ENCODE assay signal across 15 cellular contexts in genomic region chr10:75417522-75417927, GRCh38. TPM values are rescaled to one million over a fixed set of nuclear protein-coding genes. Genes with fewer than 3 reads are reported as not detected.
DNase-seq lines count a peak whose midpoint lies in the region; ATAC-seq and TF ChIP-seq lines count a peak whose summit lies in the region.
"Had no signal": no experiment of that assay in that cellular context is flagged by ENCODE, and none has a peak within 500 bp of the region (broad histone marks: within the 10 kb centered on the region; RNA-seq: fewer than 3 reads in every experiment).

No MANE protein-coding gene starts in this region.

- no peak overlapping the region for H3K27ac ChIP-seq in left lung
- no peak overlapping the region for H3K27ac ChIP-seq in testis
- H3K27ac ChIP-seq: heart left ventricle had no signal

- 62 to 78% methylated on average over 4 to 5 of the region's 5 CpGs for WGBS in testis, 2 donors

- H3K36me3 ChIP-seq in left lung (no peaks in the 10 kb centered on the region), testis (ENCODE audit: low read depth, missing control alignments) (no peaks in the 10 kb centered on the region)
- H3K36me3 ChIP-seq: BE2C, heart left ventricle had no signal

- no peak for TF ChIP-seq POLR2A in testis (IDR thresholded peaks at IDR 0.05)

- DNase-seq in DMS79 (lab: John Stamatoyannopoulos, UW) (peak; percentile 30), NCI-H1436 treated with DMSO at 0.1 percent for 48 hours (lab: John Stamatoyannopoulos, UW) (peak; percentile 88), SW480 (ENCODE audit: low spot score) (peak; percentile 88), left lung (no peak), NCI-H524 (lab: John Stamatoyannopoulos, UW) (no peak), foreskin fibroblast (no peak), GM19240 (ENCODE audit: insufficient read length, low spot score) (no peak), testis (no peak)
- DNase-seq: activated CD4-positive, alpha-beta T cell treated with anti-CD3 and anti-CD28 coated beads, Interleukin-2, amount 50 U/mL, for 1 hour; activated T-cell treated with anti-CD3 and anti-CD28 coated beads, Interleukin-2, amount 50 U/mL, for 48 hours; BE2C; heart left ventricle; left colon; NCI-H2171 had no signal

- H3K9me3 ChIP-seq in left lung: no peaks in the 10 kb centered on the region
- no peaks in the 10 kb centered on the region for H3K9me3 ChIP-seq in testis
- H3K9me3 ChIP-seq: BE2C, heart left ventricle had no signal

- H3K4me1 ChIP-seq in left lung (no peaks in the 10 kb centered on the region), testis (no peaks in the 10 kb centered on the region)
- H3K4me1 ChIP-seq: BE2C, heart left ventricle had no signal

- H3K27me3 ChIP-seq in left lung: no peaks in the 10 kb centered on the region
- no peaks in the 10 kb centered on the region for H3K27me3 ChIP-seq in testis
- H3K27me3 ChIP-seq: BE2C had no signal

- intact Hi-C loops in left lung (cut with DNase I): no loop called here
- intact Hi-C loops in testis (cut with DNase I; ENCODE audit: low total_unique reads): no loop called here

- peak; percentile 91 for ATAC-seq in left lung
- ATAC-seq: heart left ventricle, left colon had no signal

- H3K4me3 ChIP-seq in left lung (no peak overlapping the region), foreskin fibroblast (ENCODE audit: low read depth in 1 of 2, low read length in 2 of 2) (no peak overlapping the region), testis (no peak overlapping the region)
- H3K4me3 ChIP-seq: heart left ventricle had no signal

- TF ChIP-seq CTCF in left lung (IDR thresholded peaks at IDR 0.05): no peak
- TF ChIP-seq CTCF in foreskin fibroblast (IDR thresholded peaks at IDR 0.05; ENCODE audit: low read depth, low read length): no peak
- no peak for TF ChIP-seq CTCF in testis (IDR thresholded peaks at IDR 0.05)

RNA-seq across cellular contexts. Expression of gene LRMDA, which starts 13.9 kb away (rescaled TPM):
- total RNA-seq in left lung (10 to 100 TPM; 16.3 to 21.0 TPM), testis (10 to 100 TPM in 1 of 2 donors, 1 to 10 TPM in 1; 7.6 to 10.6 TPM)
- 13.8 TPM for polyA plus RNA-seq in testis (ENCODE audit: insufficient read depth, low read depth, low replicate concordance)
- total RNA-seq: LHCN-M2 had no signal

RNA-seq across cellular contexts. Expression of gene ZNF503, which starts 16.0 kb away (rescaled TPM):
- total RNA-seq in left lung (10 to 100 TPM; 32.7 to 34.2 TPM), testis (1 to 10 TPM; 8.0 to 9.8 TPM)
- 7.0 TPM for polyA plus RNA-seq in testis (ENCODE audit: insufficient read depth, low read depth, low replicate concordance)

Comparison
In these comparisons a context has a peak if more than half of its experiments do, and no peak if none do; other contexts are left out.
1. DNase-seq: peak in DMS79 (single experiment), NCI-H1436 treated with DMSO at 0.1 percent for 48 hours (single experiment) and SW480 (single experiment); none in left lung (0 of 2), NCI-H524 (0 of 2), foreskin fibroblast (0 of 2), GM19240 (single experiment) and testis (single experiment).